18 cellular contexts compared by ENCODE assay signal in genomic region chr10:30184397-30185033, GRCh38.
DNase-seq lines count a peak whose midpoint lies in the region; ATAC-seq and TF ChIP-seq lines count a peak whose summit lies in the region.
"Had no signal": no experiment of that assay in that cellular context is flagged by ENCODE, and none has a peak within 500 bp of the region (broad histone marks: within the 10 kb centered on the region; RNA-seq: fewer than 3 reads in every experiment).

No MANE protein-coding gene starts in this region.

- 68 to 79% methylated on average over 7 of the region's 7 CpGs for WGBS in sigmoid colon, 2 donors

- DNase-seq in GM04503 (ENCODE audit: low read depth) (peak; percentile 49), amniotic epithelial cell (ENCODE audit: low read depth) (peak; percentile 43), fibroblast of peridontal ligament (ENCODE audit: extremely low read depth) (peak; percentile 20), sigmoid colon (no peak), NCI-H2171 (lab: John Stamatoyannopoulos, UW) (no peak), Peyer's patch (no peak)
- no peak for DNase-seq in activated CD4-positive, CD25-positive, alpha-beta regulatory T cell (lab: John Stamatoyannopoulos, UW)
- DNase-seq: ACHN; BE2C; CD8-positive, alpha-beta memory T cell; DMS79; H7; Karpas-422; NCI-H1105 treated with DMSO at 0.1 percent for 48 hours; NCI-H1694 treated with DMSO at 0.1 percent for 48 hours; NCI-H446; PC-9 had no signal

- H3K27ac ChIP-seq in sigmoid colon (peak overlapping the region in 3 of 4 donors; percentile 75 to 86 (median 85)), Peyer's patch (no peak overlapping the region)

- TF ChIP-seq POLR2A in sigmoid colon (IDR thresholded peaks at IDR 0.05), result no peak
- TF ChIP-seq POLR2A in Peyer's patch (IDR thresholded peaks at IDR 0.05), result no peak

- H3K36me3 ChIP-seq in sigmoid colon, result no peaks in the 10 kb centered on the region
- no peaks in the 10 kb centered on the region for H3K36me3 ChIP-seq in Peyer's patch
- H3K36me3 ChIP-seq: BE2C had no signal

- H3K4me3 ChIP-seq in sigmoid colon (no peak overlapping the region), Peyer's patch (no peak overlapping the region)
- H3K4me3 ChIP-seq: PC-9 had no signal

- no peak for TF ChIP-seq EP300 in sigmoid colon (IDR thresholded peaks at IDR 0.05)

- TF ChIP-seq CTCF in sigmoid colon (IDR thresholded peaks at IDR 0.05) (no peak), Peyer's patch (IDR thresholded peaks at IDR 0.05) (no peak)

- no peak for ATAC-seq in GM19324 (IDR thresholded peaks at IDR 0.05; ENCODE audit: low FRiP score, unreplicated experiment)

- H3K9me3 ChIP-seq in sigmoid colon, result no peaks in the 10 kb centered on the region
- H3K9me3 ChIP-seq in Peyer's patch, result no peaks in the 10 kb centered on the region
- H3K9me3 ChIP-seq: BE2C had no signal

- peaks cover 0 to 78% (median 69%) of the 10 kb centered on the region in 4 donors for H3K4me1 ChIP-seq in sigmoid colon
- peaks cover 0 to 13% (median 0%) of the 10 kb centered on the region in 4 donors for H3K4me1 ChIP-seq in Peyer's patch
- H3K4me1 ChIP-seq: BE2C had no signal

- intact Hi-C loops in sigmoid colon (cut with DNase I), result loop anchor here (5.0 to 10.0 kb wide), 3 partner anchors 67 to 163 kb away; partner anchors contain the start of genes JCAD and MTPAP

- no peaks in the 10 kb centered on the region for H3K27me3 ChIP-seq in sigmoid colon
- no peaks in the 10 kb centered on the region for H3K27me3 ChIP-seq in Peyer's patch
- H3K27me3 ChIP-seq: BE2C had no signal

Comparison
In these comparisons a context has a peak if more than half of its experiments do, and no peak if none do; other contexts are left out.
1. DNase-seq: peak in GM04503 (single experiment), amniotic epithelial cell (single experiment) and fibroblast of peridontal ligament (single experiment); none in sigmoid colon (single experiment), NCI-H2171 (single experiment), Peyer's patch (0 of 3) and activated CD4-positive, CD25-positive, alpha-beta regulatory T cell (0 of 4).
2. H3K27ac ChIP-seq: peak in sigmoid colon (3 of 4); none in Peyer's patch (0 of 4).